Comparison of ENCODE assay signal across 8 cellular contexts in genomic region chr9:89602978-89603628, GRCh38. TPM values are rescaled to one million over a fixed set of nuclear protein-coding genes. Genes with fewer than 3 reads are reported as not detected.
DNase-seq lines count a peak whose midpoint lies in the region; ATAC-seq and TF ChIP-seq lines count a peak whose summit lies in the region.

No MANE protein-coding gene starts in this region.

- DNase-seq in CD1c-positive myeloid dendritic cell (ENCODE audit: extremely low spot score) = peak; percentile 91
- DNase-seq in HFFc6 = peak; percentile 43
- peak; percentile 86 for DNase-seq in NCI-H2196 treated with DMSO at 0.1 percent for 48 hours (lab: John Stamatoyannopoulos, UW; ENCODE audit: unreplicated experiment)
- peak; percentile 80 for DNase-seq in activated B cell treated with CpG ODN at 0.5 μM for 24 hours
- peak; percentile 83 to 88 for DNase-seq in cardiac fibroblast (ENCODE audit: low read depth in 2 of 2)
- peak; percentile 90 for DNase-seq in inferior parietal cortex (ENCODE audit: extremely low spot score)

- H3K36me3 Mint-ChIP-seq in HFFc6 (ENCODE audit: low read depth) = no peaks in the 10 kb centered on the region
- no peaks in the 10 kb centered on the region for H3K36me3 Mint-ChIP-seq in activated B cell treated with CpG ODN at 0.5 μM for 24 hours (ENCODE audit: low read depth)

- peak; percentile 45 for ATAC-seq in activated B cell treated with CpG ODN at 0.5 μM for 24 hours (ENCODE audit: low read depth)
- ATAC-seq in HG02970 (IDR thresholded peaks at IDR 0.05; ENCODE audit: low FRiP score, unreplicated experiment) = no peak

- H3K27ac Mint-ChIP-seq in HFFc6 (no peak overlapping the region), activated B cell treated with CpG ODN at 0.5 μM for 24 hours (peak overlapping the region; percentile 80)

- H3K27me3 Mint-ChIP-seq in HFFc6 (ENCODE audit: insufficient read depth) (peaks cover 12% of the 10 kb centered on the region), activated B cell treated with CpG ODN at 0.5 μM for 24 hours (peaks cover 6% of the 10 kb centered on the region)

- TF ChIP-seq CTCF in HFFc6 (IDR thresholded peaks at IDR 0.05) (peak; percentile 82), activated B cell treated with CpG ODN at 0.5 μM for 24 hours (IDR thresholded peaks at IDR 0.05) (no peak), cardiac fibroblast (IDR thresholded peaks at IDR 0.05; ENCODE audit: low read depth, low read length) (peak; percentile 91)

- peaks cover 20% of the 10 kb centered on the region for H3K4me1 Mint-ChIP-seq in HFFc6 (ENCODE audit: low read depth)
- peaks cover 32% of the 10 kb centered on the region for H3K4me1 Mint-ChIP-seq in activated B cell treated with CpG ODN at 0.5 μM for 24 hours

- CTCF ChIA-PET in activated B cell treated with CpG ODN at 0.5 μM for 24 hours (lab: Charles Lee) = interaction anchor here (0.7 to 9.7 kb wide), 29 partner anchors 8 to 539 kb away, joined by 3 to 166 read pairs (median 4); no protein-coding TSS in a partner anchor

- H3K9me3 Mint-ChIP-seq in HFFc6 (no peaks in the 10 kb centered on the region), activated B cell treated with CpG ODN at 0.5 μM for 24 hours (no peaks in the 10 kb centered on the region)

- peak overlapping the region; percentile 68 for H3K4me3 Mint-ChIP-seq in HFFc6
- peak overlapping the region; percentile 84 for H3K4me3 Mint-ChIP-seq in activated B cell treated with CpG ODN at 0.5 μM for 24 hours

- H3K4me3 ChIP-seq in cardiac fibroblast (replicated peaks in 1 of 2; ENCODE audit: low read depth in 2 of 2, low read length in 2 of 2) (peak overlapping the region in 1 of 2 donors; percentile 5), skin epidermis (peak overlapping the region in 6 of 7 experiments; percentile 54 to 70 (median 66))

- H3K27ac ChIP-seq in skin epidermis = peak overlapping the region in 4 of 21 experiments; percentile 4 to 95 (median 48)

- intact Hi-C loops in activated B cell treated with CpG ODN at 0.5 μM for 24 hours (cut with micrococcal nuclease) = loop anchor here (1.0 to 10.0 kb wide), 9 partner anchors 27 to 1262 kb away; no protein-coding TSS in a partner anchor

- POLR2A ChIA-PET in activated B cell treated with CpG ODN at 0.5 μM for 24 hours (lab: Charles Lee) = interaction anchor here (0.7 to 1.5 kb wide), 7 partner anchors 10 to 501 kb away, joined by 3 to 7 read pairs (median 3); no protein-coding TSS in a partner anchor

RNA-seq across cellular contexts. Expression of gene GADD45G, which starts 1.7 kb away (rescaled TPM):
- under 1 TPM in 4 of 6 experiments, not detected in 2; 0.16 to 0.38 (median 0.24) TPM for total RNA-seq in HFFc6 (2021; fragmentation: NEBNext Ultra II Directional; extraction: Animal tissue kit (Norgen Biotek cat#: 25700))
- 7.5 and 7.6 TPM in 2 replicates for total RNA-seq in activated B cell treated with CpG ODN at 0.5 μM for 24 hours
